In the genomic region with DNA sequence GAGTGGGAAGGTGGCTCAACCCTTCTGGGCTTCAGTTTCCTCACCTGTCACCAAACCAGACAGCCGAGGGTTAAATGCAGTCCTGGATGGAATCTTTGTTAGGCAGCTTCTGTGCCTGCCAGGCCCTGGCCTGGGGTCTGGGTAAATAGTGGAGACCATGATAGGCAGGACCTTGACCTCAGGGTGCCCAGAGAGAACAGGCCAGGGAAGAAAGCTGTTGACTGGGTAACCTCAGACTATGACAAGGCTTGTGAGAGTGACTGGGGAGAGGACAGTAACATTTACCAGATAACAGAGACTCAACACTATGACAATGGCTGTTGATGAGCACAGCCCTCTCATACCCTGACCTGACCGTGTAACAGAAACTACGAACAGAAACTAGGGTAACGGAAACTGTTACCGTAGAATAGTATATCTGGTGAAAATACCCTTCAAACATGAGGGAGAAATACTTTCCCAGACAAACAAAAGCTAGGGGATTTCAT, we compare ENCODE assay signal across 1 cellular context.
TF ChIP-seq lines count a peak whose summit lies in the region.

No MANE protein-coding gene starts in this region.

TF ChIP-seq in GM12878, 131 proteins besides CTCF, POLR2A, EP300 and RAD21 (continued from another document and continues in another):
- TF ChIP-seq, protein P1, sequence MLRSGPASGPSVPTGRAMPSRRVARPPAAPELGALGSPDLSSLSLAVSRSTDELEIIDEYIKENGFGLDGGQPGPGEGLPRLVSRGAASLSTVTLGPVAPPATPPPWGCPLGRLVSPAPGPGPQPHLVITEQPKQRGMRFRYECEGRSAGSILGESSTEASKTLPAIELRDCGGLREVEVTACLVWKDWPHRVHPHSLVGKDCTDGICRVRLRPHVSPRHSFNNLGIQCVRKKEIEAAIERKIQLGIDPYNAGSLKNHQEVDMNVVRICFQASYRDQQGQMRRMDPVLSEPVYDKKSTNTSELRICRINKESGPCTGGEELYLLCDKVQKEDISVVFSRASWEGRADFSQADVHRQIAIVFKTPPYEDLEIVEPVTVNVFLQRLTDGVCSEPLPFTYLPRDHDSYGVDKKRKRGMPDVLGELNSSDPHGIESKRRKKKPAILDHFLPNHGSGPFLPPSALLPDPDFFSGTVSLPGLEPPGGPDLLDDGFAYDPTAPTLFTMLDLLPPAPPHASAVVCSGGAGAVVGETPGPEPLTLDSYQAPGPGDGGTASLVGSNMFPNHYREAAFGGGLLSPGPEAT (IDR thresholded peaks at IDR 0.05; ENCODE audit: low read depth), result peak; percentile 72; the same call in 1 of the 2 replicates
- no peak for TF ChIP-seq FOS (IDR thresholded peaks at IDR 0.05; ENCODE audit: borderline replicate concordance, extremely low read depth, insufficient read length)
- no peak for TF ChIP-seq ZNF622 (IDR thresholded peaks at IDR 0.05)
- no peak for TF ChIP-seq CHD4 (IDR thresholded peaks at IDR 0.05)
- TF ChIP-seq, protein P2, sequence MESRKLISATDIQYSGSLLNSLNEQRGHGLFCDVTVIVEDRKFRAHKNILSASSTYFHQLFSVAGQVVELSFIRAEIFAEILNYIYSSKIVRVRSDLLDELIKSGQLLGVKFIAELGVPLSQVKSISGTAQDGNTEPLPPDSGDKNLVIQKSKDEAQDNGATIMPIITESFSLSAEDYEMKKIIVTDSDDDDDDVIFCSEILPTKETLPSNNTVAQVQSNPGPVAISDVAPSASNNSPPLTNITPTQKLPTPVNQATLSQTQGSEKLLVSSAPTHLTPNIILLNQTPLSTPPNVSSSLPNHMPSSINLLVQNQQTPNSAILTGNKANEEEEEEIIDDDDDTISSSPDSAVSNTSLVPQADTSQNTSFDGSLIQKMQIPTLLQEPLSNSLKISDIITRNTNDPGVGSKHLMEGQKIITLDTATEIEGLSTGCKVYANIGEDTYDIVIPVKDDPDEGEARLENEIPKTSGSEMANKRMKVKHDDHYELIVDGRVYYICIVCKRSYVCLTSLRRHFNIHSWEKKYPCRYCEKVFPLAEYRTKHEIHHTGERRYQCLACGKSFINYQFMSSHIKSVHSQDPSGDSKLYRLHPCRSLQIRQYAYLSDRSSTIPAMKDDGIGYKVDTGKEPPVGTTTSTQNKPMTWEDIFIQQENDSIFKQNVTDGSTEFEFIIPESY (IDR thresholded peaks at IDR 0.05), result no peak
- TF ChIP-seq ELK1 (IDR thresholded peaks at IDR 0.05; ENCODE audit: low read depth, low read length), result no peak
- TF ChIP-seq HCFC1 (IDR thresholded peaks at IDR 0.05; ENCODE audit: low read length), result no peak
- TF ChIP-seq CUX1 (IDR thresholded peaks at IDR 0.05; ENCODE audit: insufficient replicate concordance, low read depth, low read length), result no peak
- TF ChIP-seq ZNF24 (IDR thresholded peaks at IDR 0.05), result no peak
- TF ChIP-seq ETV6 (conservative IDR thresholded peaks at IDR 0.05 in 1 of 2, IDR thresholded peaks at IDR 0.05 in 1 of 2; ENCODE audit: borderline replicate concordance in 1 of 2, low read depth in 1 of 2), result peak in 1 of 2 experiments; percentile 46; a peak in 1 of 4 replicates
- TF ChIP-seq BCL11A (IDR thresholded peaks at IDR 0.05; ENCODE audit: low read depth, low read length), result 0 out of 2 replicates have a peak, but pooled peaks have one; percentile 9
- no peak for TF ChIP-seq BCL3 (IDR thresholded peaks at IDR 0.05; ENCODE audit: borderline replicate concordance, insufficient read depth, low read depth, low read length, poor library complexity, severe bottlenecking)
- TF ChIP-seq, protein P3, sequence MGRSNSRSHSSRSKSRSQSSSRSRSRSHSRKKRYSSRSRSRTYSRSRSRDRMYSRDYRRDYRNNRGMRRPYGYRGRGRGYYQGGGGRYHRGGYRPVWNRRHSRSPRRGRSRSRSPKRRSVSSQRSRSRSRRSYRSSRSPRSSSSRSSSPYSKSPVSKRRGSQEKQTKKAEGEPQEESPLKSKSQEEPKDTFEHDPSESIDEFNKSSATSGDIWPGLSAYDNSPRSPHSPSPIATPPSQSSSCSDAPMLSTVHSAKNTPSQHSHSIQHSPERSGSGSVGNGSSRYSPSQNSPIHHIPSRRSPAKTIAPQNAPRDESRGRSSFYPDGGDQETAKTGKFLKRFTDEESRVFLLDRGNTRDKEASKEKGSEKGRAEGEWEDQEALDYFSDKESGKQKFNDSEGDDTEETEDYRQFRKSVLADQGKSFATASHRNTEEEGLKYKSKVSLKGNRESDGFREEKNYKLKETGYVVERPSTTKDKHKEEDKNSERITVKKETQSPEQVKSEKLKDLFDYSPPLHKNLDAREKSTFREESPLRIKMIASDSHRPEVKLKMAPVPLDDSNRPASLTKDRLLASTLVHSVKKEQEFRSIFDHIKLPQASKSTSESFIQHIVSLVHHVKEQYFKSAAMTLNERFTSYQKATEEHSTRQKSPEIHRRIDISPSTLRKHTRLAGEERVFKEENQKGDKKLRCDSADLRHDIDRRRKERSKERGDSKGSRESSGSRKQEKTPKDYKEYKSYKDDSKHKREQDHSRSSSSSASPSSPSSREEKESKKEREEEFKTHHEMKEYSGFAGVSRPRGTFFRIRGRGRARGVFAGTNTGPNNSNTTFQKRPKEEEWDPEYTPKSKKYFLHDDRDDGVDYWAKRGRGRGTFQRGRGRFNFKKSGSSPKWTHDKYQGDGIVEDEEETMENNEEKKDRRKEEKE (IDR thresholded peaks at IDR 0.05), result no peak
- TF ChIP-seq SRF (IDR thresholded peaks at IDR 0.05; ENCODE audit: low read depth in 2 of 2, low read length in 2 of 2), result no peak
- TF ChIP-seq IRF4 (IDR thresholded peaks at IDR 0.05; ENCODE audit: low read depth, low read length), result 0 out of 2 replicates have a peak, but pooled peaks have one; percentile 10
- peak; percentile 63 for TF ChIP-seq ATF7 (IDR thresholded peaks at IDR 0.05; ENCODE audit: low read depth)
- TF ChIP-seq EGR1 (IDR thresholded peaks at IDR 0.05; ENCODE audit: borderline replicate concordance in 1 of 2, low read depth in 2 of 2, low read length in 2 of 2), result no peak
- no peak for TF ChIP-seq HSF1 (IDR thresholded peaks at IDR 0.05; ENCODE audit: low read depth, low read length)
- no peak for TF ChIP-seq WRNIP1 (IDR thresholded peaks at IDR 0.05; ENCODE audit: borderline replicate concordance, low read depth, low read length)
- TF ChIP-seq ZNF274 (IDR thresholded peaks at IDR 0.05; ENCODE audit: insufficient read depth, insufficient read length), result no peak
- no peak for TF ChIP-seq FOXM1 (IDR thresholded peaks at IDR 0.05; ENCODE audit: low read depth, low read length)
- no peak for TF ChIP-seq ASH2L (IDR thresholded peaks at IDR 0.05; ENCODE audit: borderline replicate concordance, low read depth)
- TF ChIP-seq EED (IDR thresholded peaks at IDR 0.05; ENCODE audit: low read depth), result no peak
- no peak for TF ChIP-seq SREBF1 (IDR thresholded peaks at IDR 0.05; ENCODE audit: low read length)
- TF ChIP-seq KLF5 (IDR thresholded peaks at IDR 0.05; ENCODE audit: partially characterized antibody), result no peak
- TF ChIP-seq, protein P4, sequence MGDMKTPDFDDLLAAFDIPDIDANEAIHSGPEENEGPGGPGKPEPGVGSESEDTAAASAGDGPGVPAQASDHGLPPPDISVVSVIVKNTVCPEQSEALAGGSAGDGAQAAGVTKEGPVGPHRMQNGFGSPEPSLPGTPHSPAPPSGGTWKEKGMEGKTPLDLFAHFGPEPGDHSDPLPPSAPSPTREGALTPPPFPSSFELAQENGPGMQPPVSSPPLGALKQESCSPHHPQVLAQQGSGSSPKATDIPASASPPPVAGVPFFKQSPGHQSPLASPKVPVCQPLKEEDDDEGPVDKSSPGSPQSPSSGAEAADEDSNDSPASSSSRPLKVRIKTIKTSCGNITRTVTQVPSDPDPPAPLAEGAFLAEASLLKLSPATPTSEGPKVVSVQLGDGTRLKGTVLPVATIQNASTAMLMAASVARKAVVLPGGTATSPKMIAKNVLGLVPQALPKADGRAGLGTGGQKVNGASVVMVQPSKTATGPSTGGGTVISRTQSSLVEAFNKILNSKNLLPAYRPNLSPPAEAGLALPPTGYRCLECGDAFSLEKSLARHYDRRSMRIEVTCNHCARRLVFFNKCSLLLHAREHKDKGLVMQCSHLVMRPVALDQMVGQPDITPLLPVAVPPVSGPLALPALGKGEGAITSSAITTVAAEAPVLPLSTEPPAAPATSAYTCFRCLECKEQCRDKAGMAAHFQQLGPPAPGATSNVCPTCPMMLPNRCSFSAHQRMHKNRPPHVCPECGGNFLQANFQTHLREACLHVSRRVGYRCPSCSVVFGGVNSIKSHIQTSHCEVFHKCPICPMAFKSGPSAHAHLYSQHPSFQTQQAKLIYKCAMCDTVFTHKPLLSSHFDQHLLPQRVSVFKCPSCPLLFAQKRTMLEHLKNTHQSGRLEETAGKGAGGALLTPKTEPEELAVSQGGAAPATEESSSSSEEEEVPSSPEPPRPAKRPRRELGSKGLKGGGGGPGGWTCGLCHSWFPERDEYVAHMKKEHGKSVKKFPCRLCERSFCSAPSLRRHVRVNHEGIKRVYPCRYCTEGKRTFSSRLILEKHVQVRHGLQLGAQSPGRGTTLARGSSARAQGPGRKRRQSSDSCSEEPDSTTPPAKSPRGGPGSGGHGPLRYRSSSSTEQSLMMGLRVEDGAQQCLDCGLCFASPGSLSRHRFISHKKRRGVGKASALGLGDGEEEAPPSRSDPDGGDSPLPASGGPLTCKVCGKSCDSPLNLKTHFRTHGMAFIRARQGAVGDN (IDR thresholded peaks at IDR 0.05), result peak; percentile 85
- TF ChIP-seq NRF1 (conservative IDR thresholded peaks at IDR 0.05; ENCODE audit: low read depth, low read length), result no peak
- 0 out of 2 replicates have a peak, but pooled peaks have one; percentile 26 for TF ChIP-seq GATAD2B (conservative IDR thresholded peaks at IDR 0.05; ENCODE audit: low read depth)
- TF ChIP-seq SPI1 (IDR thresholded peaks at IDR 0.05; ENCODE audit: borderline replicate concordance, insufficient read depth, low read depth, low read length), result no peak
- no peak for TF ChIP-seq CEBPB (IDR thresholded peaks at IDR 0.05; ENCODE audit: borderline replicate concordance in 1 of 2, low read depth in 2 of 2, low read length in 2 of 2)
- no peak for TF ChIP-seq NR2C1 (IDR thresholded peaks at IDR 0.05)
- TF ChIP-seq TBL1XR1 (IDR thresholded peaks at IDR 0.05; ENCODE audit: low read depth, low read length), result no peak; the same call in 1 of the 2 replicates
- TF ChIP-seq IKZF1 (conservative IDR thresholded peaks at IDR 0.05), result 0 out of 2 replicates have a peak, but pooled peaks have one; percentile 42
- no peak for TF ChIP-seq YBX1 (IDR thresholded peaks at IDR 0.05)
